ENCODE assay signal across 11 cellular contexts in genomic region chr7:123012435-123012834, GRCh38. TPM values are rescaled to one million over a fixed set of nuclear protein-coding genes. Genes with fewer than 3 reads are reported as not detected.
"Had no signal": no experiment of that assay in that cellular context is flagged by ENCODE, and none has a peak within 500 bp of the region (broad histone marks: within the 10 kb centered on the region; RNA-seq: fewer than 3 reads in every experiment).

No MANE protein-coding gene starts in this region.

- DNase-seq: GM23248, GOT3, H7, HFFc6, KG1 had no signal

- H3K4me3 ChIP-seq: GM23248, HAP-1 had no signal

- H3K4me1 ChIP-seq: HAP-1 had no signal

- H3K27ac Mint-ChIP-seq: HFFc6, IgD-negative memory B cell had no signal

- H3K4me1 Mint-ChIP-seq: IgD-negative memory B cell had no signal

- H3K36me3 ChIP-seq: HAP-1 had no signal

- H3K36me3 Mint-ChIP-seq: IgD-negative memory B cell had no signal

- H3K4me3 Mint-ChIP-seq: HFFc6, IgD-negative memory B cell had no signal

- H2AFZ ChIP-seq: GM23248 had no signal

- H3K9me3 ChIP-seq: HAP-1 had no signal

- ATAC-seq: HCT116 had no signal

- H3K27ac ChIP-seq: GM23248, HL-60 had no signal

- H3K9ac ChIP-seq: GM23248 had no signal

- H3K27me3 Mint-ChIP-seq: IgD-negative memory B cell had no signal

RNA-seq across cellular contexts. Expression of gene TAS2R16, which starts 16.9 kb away (rescaled TPM):
- total RNA-seq: GM23248, H4, H7, HFFc6, HT1080 had no signal
- polyA plus RNA-seq: GM23248, IgD-negative memory B cell had no signal
